Comparison of ENCODE assay signal across 22 cellular contexts in genomic region chr16:17014484-17015121, GRCh38.
DNase-seq lines count a peak whose midpoint lies in the region; ATAC-seq and TF ChIP-seq lines count a peak whose summit lies in the region.
"Had no signal": no experiment of that assay in that cellular context is flagged by ENCODE, and none has a peak within 500 bp of the region (broad histone marks: within the 10 kb centered on the region; RNA-seq: fewer than 3 reads in every experiment).

No MANE protein-coding gene starts in this region.

- intact Hi-C loops in activated B cell treated with CpG ODN at 0.5 μM for 24 hours (cut with micrococcal nuclease), result no loop called here

- peak overlapping the region; percentile 22 for H3K4me3 Mint-ChIP-seq in activated CD8-positive, alpha-beta memory T cell treated with anti-CD3 and anti-CD28 coated beads, Interleukin-2, amount 10 ng/mL, durations not matched to agents 7 days and 5 days
- H3K4me3 Mint-ChIP-seq in CD4-positive, CD25-positive, alpha-beta regulatory T cell, result peak overlapping the region in 3 of 4 donors; percentile 0 to 84 (median 14)
- H3K4me3 Mint-ChIP-seq in activated B cell treated with CpG ODN at 0.5 μM for 24 hours (peak overlapping the region; percentile 92), immature natural killer cell (peak overlapping the region; percentile 5 to 92 (median 85))
- H3K4me3 Mint-ChIP-seq: nephron, WTC11 had no signal

- H3K4me1 ChIP-seq in CD4-positive, CD25-positive, alpha-beta regulatory T cell (ENCODE audit: control insufficient read depth, insufficient read depth, low read length, poor library complexity, severe bottlenecking), result peaks cover 13% of the 10 kb centered on the region
- H3K4me1 ChIP-seq: A549, upper lobe of left lung had no signal

- no peak for ATAC-seq in activated CD8-positive, alpha-beta memory T cell treated with anti-CD3 and anti-CD28 coated beads, Interleukin-2, amount 10 ng/mL, durations not matched to agents 7 days and 5 days
- ATAC-seq in CD4-positive, CD25-positive, alpha-beta regulatory T cell (ENCODE audit: low read depth in 2 of 2), result no peak
- ATAC-seq in activated B cell treated with CpG ODN at 0.5 μM for 24 hours (ENCODE audit: low read depth), result no peak
- no peak for ATAC-seq in GM19328 (IDR thresholded peaks at IDR 0.05; ENCODE audit: unreplicated experiment)
- no peak for ATAC-seq in GM19351 (IDR thresholded peaks at IDR 0.05; ENCODE audit: unreplicated experiment)
- ATAC-seq: A549, HCT116, left lobe of liver, WTC11 had no signal

- H3K36me3 ChIP-seq in CD4-positive, CD25-positive, alpha-beta regulatory T cell (ENCODE audit: control insufficient read depth, insufficient read depth, low read length), result no peaks in the 10 kb centered on the region
- H3K36me3 ChIP-seq: upper lobe of left lung had no signal

- H3K9me3 ChIP-seq in CD4-positive, CD25-positive, alpha-beta regulatory T cell (ENCODE audit: control insufficient read depth in 2 of 2, low read length in 2 of 2), result no peaks in the 10 kb centered on the region
- H3K9me3 ChIP-seq: upper lobe of left lung had no signal

- H3K4me3 ChIP-seq in CD4-positive, CD25-positive, alpha-beta regulatory T cell (ENCODE audit: low read depth, low read length), result no peak overlapping the region
- H3K4me3 ChIP-seq: A549, dorsolateral prefrontal cortex had no signal

- no peak overlapping the region for H3K27ac ChIP-seq in CD4-positive, CD25-positive, alpha-beta regulatory T cell (ENCODE audit: insufficient read depth, low read length, poor library complexity, severe bottlenecking)
- H3K27ac ChIP-seq: A549, dorsolateral prefrontal cortex had no signal

- no peaks in the 10 kb centered on the region for H3K27me3 ChIP-seq in CD4-positive, CD25-positive, alpha-beta regulatory T cell (ENCODE audit: control insufficient read depth, insufficient read depth, low read length)
- H3K27me3 ChIP-seq: dorsolateral prefrontal cortex, upper lobe of left lung had no signal

- H3K9me3 Mint-ChIP-seq in activated CD8-positive, alpha-beta memory T cell treated with anti-CD3 and anti-CD28 coated beads, Interleukin-2, amount 10 ng/mL, durations not matched to agents 7 days and 5 days (ENCODE audit: low read depth), result peaks cover 4% of the 10 kb centered on the region
- H3K9me3 Mint-ChIP-seq in CD4-positive, CD25-positive, alpha-beta regulatory T cell, result peaks cover 0 to 7% (median 0%) of the 10 kb centered on the region in 7 donors
- H3K9me3 Mint-ChIP-seq in activated B cell treated with CpG ODN at 0.5 μM for 24 hours (peaks cover 7% of the 10 kb centered on the region), immature natural killer cell (peaks cover 0 to 2% (median 0%) of the 10 kb centered on the region in 6 donors)

- H3K36me3 Mint-ChIP-seq in activated CD8-positive, alpha-beta memory T cell treated with anti-CD3 and anti-CD28 coated beads, Interleukin-2, amount 10 ng/mL, durations not matched to agents 7 days and 5 days, result peaks cover 15% of the 10 kb centered on the region
- peaks cover 5% of the 10 kb centered on the region for H3K36me3 Mint-ChIP-seq in CD4-positive, CD25-positive, alpha-beta regulatory T cell
- H3K36me3 Mint-ChIP-seq in activated B cell treated with CpG ODN at 0.5 μM for 24 hours (ENCODE audit: low read depth), result peaks cover 14% of the 10 kb centered on the region
- H3K36me3 Mint-ChIP-seq in immature natural killer cell, result peaks cover 4 to 17% (median 6%) of the 10 kb centered on the region in 3 donors
- H3K36me3 Mint-ChIP-seq: WTC11 had no signal

- peaks cover 25% of the 10 kb centered on the region for H3K4me1 Mint-ChIP-seq in activated CD8-positive, alpha-beta memory T cell treated with anti-CD3 and anti-CD28 coated beads, Interleukin-2, amount 10 ng/mL, durations not matched to agents 7 days and 5 days
- H3K4me1 Mint-ChIP-seq in CD4-positive, CD25-positive, alpha-beta regulatory T cell, result peaks cover 6 to 31% (median 11%) of the 10 kb centered on the region in 4 donors
- peaks cover 37% of the 10 kb centered on the region for H3K4me1 Mint-ChIP-seq in activated B cell treated with CpG ODN at 0.5 μM for 24 hours
- peaks cover 23 to 34% of the 10 kb centered on the region in 2 donors for H3K4me1 Mint-ChIP-seq in immature natural killer cell
- H3K4me1 Mint-ChIP-seq: WTC11 had no signal

- POLR2A ChIA-PET in activated B cell treated with CpG ODN at 0.5 μM for 24 hours (lab: Charles Lee), result interaction anchor here (0.6 to 3.3 kb wide), 8 partner anchors 9 to 453 kb away, joined by 3 to 26 read pairs (median 6); no protein-coding TSS in a partner anchor

- H3K27ac Mint-ChIP-seq in activated CD8-positive, alpha-beta memory T cell treated with anti-CD3 and anti-CD28 coated beads, Interleukin-2, amount 10 ng/mL, durations not matched to agents 7 days and 5 days, result no peak overlapping the region
- H3K27ac Mint-ChIP-seq in CD4-positive, CD25-positive, alpha-beta regulatory T cell, result no peak overlapping the region
- H3K27ac Mint-ChIP-seq in activated B cell treated with CpG ODN at 0.5 μM for 24 hours (peak overlapping the region; percentile 96), immature natural killer cell (peak overlapping the region; percentile 96 to 100 (median 98))
- H3K27ac Mint-ChIP-seq: nephron, WTC11 had no signal

- no peak for DNase-seq in activated CD8-positive, alpha-beta memory T cell treated with anti-CD3 and anti-CD28 coated beads, Interleukin-2, amount 10 ng/mL, durations not matched to agents 7 days and 5 days
- DNase-seq in activated CD8-positive, alpha-beta memory T cell treated with anti-CD3 and anti-CD28 coated beads, Interleukin-2, amount 50 U/mL, for 4 hours, result no peak
- DNase-seq in CD4-positive, CD25-positive, alpha-beta regulatory T cell, result no peak
- DNase-seq in activated B cell treated with CpG ODN at 0.5 μM for 24 hours (no peak), immature natural killer cell (no peak), NCI-H1436 (lab: John Stamatoyannopoulos, UW) (no peak)
- DNase-seq: AML-193, COR-L47, dorsolateral prefrontal cortex, hypothalamus, KBM-7, NCI-H2029 treated with DMSO at 0.1 percent for 48 hours, NCI-H526 treated with DMSO at 0.1 percent for 48 hours, Right ventricle myocardium superior had no signal

- TF ChIP-seq CTCF in activated B cell treated with CpG ODN at 0.5 μM for 24 hours (IDR thresholded peaks at IDR 0.05), result no peak

- CTCF ChIA-PET in activated CD8-positive, alpha-beta memory T cell treated with anti-CD3 and anti-CD28 coated beads, Interleukin-2, amount 10 ng/mL, durations not matched to agents 7 days and 5 days (lab: Charles Lee), result interaction anchor here (0.7 to 1.8 kb wide), 3 partner anchors 10 to 21 kb away, joined by 3 to 6 read pairs (median 4); no protein-coding TSS in a partner anchor
- CTCF ChIA-PET in activated B cell treated with CpG ODN at 0.5 μM for 24 hours (lab: Charles Lee), result no interaction called here

- H3K27me3 Mint-ChIP-seq in activated CD8-positive, alpha-beta memory T cell treated with anti-CD3 and anti-CD28 coated beads, Interleukin-2, amount 10 ng/mL, durations not matched to agents 7 days and 5 days, result peaks cover 9% of the 10 kb centered on the region
- no peaks in the 10 kb centered on the region for H3K27me3 Mint-ChIP-seq in CD4-positive, CD25-positive, alpha-beta regulatory T cell
- H3K27me3 Mint-ChIP-seq in activated B cell treated with CpG ODN at 0.5 μM for 24 hours, result no peaks in the 10 kb centered on the region
- peaks cover 2 to 9% (median 4%) of the 10 kb centered on the region in 3 donors for H3K27me3 Mint-ChIP-seq in immature natural killer cell (ENCODE audit: low read depth in 3 of 3)

Comparison
In these comparisons a context has a peak if more than half of its experiments do, and no peak if none do; other contexts are left out.
1. H3K27ac Mint-ChIP-seq: peak in activated B cell treated with CpG ODN at 0.5 μM for 24 hours (single experiment) and immature natural killer cell (6 of 6); none in activated CD8-positive, alpha-beta memory T cell treated with anti-CD3 and anti-CD28 coated beads, Interleukin-2, amount 10 ng/mL, durations not matched to agents 7 days and 5 days (single experiment) and CD4-positive, CD25-positive, alpha-beta regulatory T cell (0 of 3).
2. H3K4me3 Mint-ChIP-seq: peak in every context shown above with its lines; median percentile 92 in activated B cell treated with CpG ODN at 0.5 μM for 24 hours; 85 in immature natural killer cell; 22 in activated CD8-positive, alpha-beta memory T cell treated with anti-CD3 and anti-CD28 coated beads, Interleukin-2, amount 10 ng/mL, durations not matched to agents 7 days and 5 days; 14 in CD4-positive, CD25-positive, alpha-beta regulatory T cell.